ENCODE assay signal across 8 cellular contexts in genomic region chr1:43835141-43836021, GRCh38.
DNase-seq lines count a peak whose midpoint lies in the region; ATAC-seq and TF ChIP-seq lines count a peak whose summit lies in the region.

No MANE protein-coding gene starts in this region.

- no peak overlapping the region for H3K4me3 Mint-ChIP-seq in CD4-positive, alpha-beta T cell
- H3K4me3 Mint-ChIP-seq in activated naive CD8-positive, alpha-beta T cell treated with anti-CD3 and anti-CD28 coated beads, Interleukin-2, amount 10 ng/mL, durations not matched to agents 7 days and 5 days = no peak overlapping the region

- no peaks in the 10 kb centered on the region for H3K27me3 ChIP-seq in CD4-positive, alpha-beta T cell (ENCODE audit: control insufficient read depth, insufficient read depth, low read length)

- DNase-seq in CD4-positive, alpha-beta T cell = no peak
- no peak for DNase-seq in activated naive CD8-positive, alpha-beta T cell treated with anti-CD3 and anti-CD28 coated beads, Interleukin-2, amount 10 ng/mL, durations not matched to agents 7 days and 5 days
- DNase-seq in inferior parietal cortex (ENCODE audit: extremely low spot score) = peak; percentile 17
- DNase-seq in stimulated activated CD4-positive, alpha-beta T cell treated with anti-CD3 and anti-CD28 coated beads, Interleukin-4, amount 100 ng/mL, for 4 hours = no peak

- H3K9me3 Mint-ChIP-seq in CD4-positive, alpha-beta T cell = no peaks in the 10 kb centered on the region
- no peaks in the 10 kb centered on the region for H3K9me3 Mint-ChIP-seq in activated naive CD8-positive, alpha-beta T cell treated with anti-CD3 and anti-CD28 coated beads, Interleukin-2, amount 10 ng/mL, durations not matched to agents 7 days and 5 days

- H3K36me3 Mint-ChIP-seq in CD4-positive, alpha-beta T cell (ENCODE audit: low read depth) = peaks cover 37% of the 10 kb centered on the region
- H3K36me3 Mint-ChIP-seq in activated naive CD8-positive, alpha-beta T cell treated with anti-CD3 and anti-CD28 coated beads, Interleukin-2, amount 10 ng/mL, durations not matched to agents 7 days and 5 days = peaks cover 30% of the 10 kb centered on the region

- H3K27ac ChIP-seq in CD4-positive, alpha-beta T cell (ENCODE audit: low read depth, low read length) = no peak overlapping the region
- peak overlapping the region; percentile 87 for H3K27ac ChIP-seq in KOPT-K1 (ENCODE audit: low read depth, low read length, poor library complexity, severe bottlenecking)

- H3K27me3 Mint-ChIP-seq in CD4-positive, alpha-beta T cell = no peaks in the 10 kb centered on the region
- H3K27me3 Mint-ChIP-seq in activated naive CD8-positive, alpha-beta T cell treated with anti-CD3 and anti-CD28 coated beads, Interleukin-2, amount 10 ng/mL, durations not matched to agents 7 days and 5 days = no peaks in the 10 kb centered on the region

- POLR2A ChIA-PET in CD4-positive, alpha-beta T cell (lab: Charles Lee) = no interaction called here
- POLR2A ChIA-PET in activated naive CD8-positive, alpha-beta T cell treated with anti-CD3 and anti-CD28 coated beads, Interleukin-2, amount 10 ng/mL, durations not matched to agents 7 days and 5 days (lab: Charles Lee) = no interaction called here

- intact Hi-C loops in CD4-positive, alpha-beta T cell (cut with DNase I, micrococcal nuclease) = no loop called here

- ATAC-seq in CD4-positive, alpha-beta T cell (ENCODE audit: poor library complexity) = no peak
- no peak for ATAC-seq in activated naive CD8-positive, alpha-beta T cell treated with anti-CD3 and anti-CD28 coated beads, Interleukin-2, amount 10 ng/mL, durations not matched to agents 7 days and 5 days (ENCODE audit: low read depth)
- ATAC-seq in GM19328 (IDR thresholded peaks at IDR 0.05; ENCODE audit: unreplicated experiment) = no peak
- no peak for ATAC-seq in HG02885 (IDR thresholded peaks at IDR 0.05; ENCODE audit: poor library complexity, unreplicated experiment)
- ATAC-seq in GM21528 (IDR thresholded peaks at IDR 0.05; ENCODE audit: low FRiP score, unreplicated experiment) = no peak

- CTCF ChIA-PET in CD4-positive, alpha-beta T cell (lab: Charles Lee) = no interaction called here

- peak overlapping the region; percentile 62 for H3K27ac Mint-ChIP-seq in CD4-positive, alpha-beta T cell
- peak overlapping the region; percentile 23 for H3K27ac Mint-ChIP-seq in activated naive CD8-positive, alpha-beta T cell treated with anti-CD3 and anti-CD28 coated beads, Interleukin-2, amount 10 ng/mL, durations not matched to agents 7 days and 5 days

- no peak for TF ChIP-seq CTCF in CD4-positive, alpha-beta T cell (IDR thresholded peaks at IDR 0.05)

- no peaks in the 10 kb centered on the region for H3K9me3 ChIP-seq in CD4-positive, alpha-beta T cell (ENCODE audit: control insufficient read depth, low read length)
- H3K9me3 ChIP-seq in KOPT-K1 (ENCODE audit: insufficient read depth, low read length, poor library complexity, severe bottlenecking) = no peaks in the 10 kb centered on the region

- H3K36me3 ChIP-seq in KOPT-K1 (ENCODE audit: insufficient read depth, low read length) = peaks cover 19% of the 10 kb centered on the region; the same call in 1 of the 2 replicates

- peaks cover 70% of the 10 kb centered on the region for H3K4me1 Mint-ChIP-seq in CD4-positive, alpha-beta T cell (ENCODE audit: low read depth)
- H3K4me1 Mint-ChIP-seq in activated naive CD8-positive, alpha-beta T cell treated with anti-CD3 and anti-CD28 coated beads, Interleukin-2, amount 10 ng/mL, durations not matched to agents 7 days and 5 days = peaks cover 53% of the 10 kb centered on the region
